Comparison of ENCODE assay signal across 23 cellular contexts in the genomic region with DNA sequence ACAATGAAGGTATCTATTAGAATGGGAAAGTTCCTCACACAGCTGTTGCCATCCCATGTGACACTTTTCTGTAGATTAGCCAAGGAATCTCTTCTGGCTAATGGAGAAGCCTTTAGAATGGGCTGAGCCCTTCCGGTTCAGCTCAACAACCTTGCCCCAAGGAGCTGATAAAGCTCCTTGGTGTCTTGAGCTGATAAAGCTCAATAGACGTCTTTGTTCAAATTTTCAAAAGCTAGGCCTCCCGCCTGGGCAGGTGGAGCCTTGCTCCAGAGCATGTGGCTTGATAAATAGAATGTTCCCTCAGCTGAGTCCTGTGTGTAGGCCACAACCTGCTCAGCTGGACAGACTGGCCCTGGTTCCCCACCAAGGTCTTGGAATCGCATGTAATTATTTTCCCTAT.
"Had no signal": no experiment of that assay in that cellular context is flagged by ENCODE, and none has a peak within 500 bp of the region (broad histone marks: within the 10 kb centered on the region; RNA-seq: fewer than 3 reads in every experiment).

No MANE protein-coding gene starts in this region.

- H3K27ac Mint-ChIP-seq: activated CD8-positive, alpha-beta memory T cell treated with anti-CD3 and anti-CD28 coated beads, Interleukin-2, amount 10 ng/mL, durations not matched to agents 7 days and 5 days; activated CD8-positive, alpha-beta T cell treated with anti-CD3 and anti-CD28 coated beads for 36 hours; mesothelial cell of epicardium; natural killer cell; stimulated activated memory B cell treated with anti-CD40 and anti-IgM and Interleukin-4, amounts not matched to agents 10 μg/mL and 1 μg/mL and 100 μg/mL, for 72 hours; type B pancreatic cell had no signal

- H3K27me3 Mint-ChIP-seq: activated CD8-positive, alpha-beta T cell treated with anti-CD3 and anti-CD28 coated beads for 36 hours; stimulated activated memory B cell treated with anti-CD40 and anti-IgM and Interleukin-4, amounts not matched to agents 10 μg/mL and 1 μg/mL and 100 μg/mL, for 72 hours had no signal

- H3K9me3 Mint-ChIP-seq: activated CD8-positive, alpha-beta T cell treated with anti-CD3 and anti-CD28 coated beads for 36 hours; mesothelial cell of epicardium; natural killer cell; stimulated activated memory B cell treated with anti-CD40 and anti-IgM and Interleukin-4, amounts not matched to agents 10 μg/mL and 1 μg/mL and 100 μg/mL, for 72 hours; type B pancreatic cell had no signal

- H3K9me3 ChIP-seq: body of pancreas, left ventricle myocardium inferior had no signal

- H3K36me3 Mint-ChIP-seq: activated CD8-positive, alpha-beta memory T cell treated with anti-CD3 and anti-CD28 coated beads, Interleukin-2, amount 10 ng/mL, durations not matched to agents 7 days and 5 days; mesothelial cell of epicardium; natural killer cell; type B pancreatic cell had no signal

- ATAC-seq: activated CD8-positive, alpha-beta memory T cell treated with anti-CD3 and anti-CD28 coated beads, Interleukin-2, amount 10 ng/mL, durations not matched to agents 7 days and 5 days; activated CD8-positive, alpha-beta T cell treated with anti-CD3 and anti-CD28 coated beads for 36 hours; body of pancreas; foreskin keratinocyte; natural killer cell; right cardiac atrium; stimulated activated memory B cell treated with anti-CD40 and anti-IgM and Interleukin-4, amounts not matched to agents 10 μg/mL and 1 μg/mL and 100 μg/mL, for 72 hours had no signal

- H3K36me3 ChIP-seq: cardiac muscle cell, left ventricle myocardium inferior had no signal

- H3K79me2 ChIP-seq: hepatocyte, parathyroid adenoma had no signal

- DNase-seq: activated CD4-positive, alpha-beta T cell treated with anti-CD3 and anti-CD28 coated beads for 4 hours; activated CD4-positive, CD25-positive, alpha-beta regulatory T cell; activated CD8-positive, alpha-beta memory T cell treated with anti-CD3 and anti-CD28 coated beads, Interleukin-2, amount 10 ng/mL, durations not matched to agents 7 days and 5 days; activated CD8-positive, alpha-beta T cell treated with anti-CD3 and anti-CD28 coated beads for 36 hours; activated gamma-delta T cell; activated naive CD4-positive, alpha-beta T cell treated with anti-CD3 and anti-CD28 coated beads, Interleukin-2, amount 50 U/mL, for 16 hours; activated T-cell treated with anti-CD3 and anti-CD28 coated beads for 4 hours; anterior cingulate cortex; body of pancreas; foreskin keratinocyte; left ventricle myocardium inferior; natural killer cell; nucleus accumbens; right cardiac atrium; stimulated activated CD4-positive, alpha-beta T cell treated with anti-CD3 and anti-CD28 coated beads, Interleukin-1b, Interleukin-23, amount 100 ng/mL, for 48 hours; SW 1271 had no signal

- H3K4me1 ChIP-seq: body of pancreas, left ventricle myocardium inferior, parathyroid adenoma had no signal

- H3K4me3 Mint-ChIP-seq: activated CD8-positive, alpha-beta memory T cell treated with anti-CD3 and anti-CD28 coated beads, Interleukin-2, amount 10 ng/mL, durations not matched to agents 7 days and 5 days; activated CD8-positive, alpha-beta T cell treated with anti-CD3 and anti-CD28 coated beads for 36 hours; mesothelial cell of epicardium; natural killer cell; stimulated activated memory B cell treated with anti-CD40 and anti-IgM and Interleukin-4, amounts not matched to agents 10 μg/mL and 1 μg/mL and 100 μg/mL, for 72 hours; type B pancreatic cell had no signal

- H3K27me3 ChIP-seq: body of pancreas, cardiac muscle cell, foreskin keratinocyte, hepatocyte had no signal

- H3K4me3 ChIP-seq: body of pancreas, cardiac muscle cell, hepatocyte, left ventricle myocardium inferior, SK-N-MC had no signal

- H3K27ac ChIP-seq: body of pancreas, cardiac muscle cell, foreskin keratinocyte, hepatocyte, left ventricle myocardium inferior, parathyroid adenoma, SK-N-MC had no signal

- H3K4me1 Mint-ChIP-seq: activated CD8-positive, alpha-beta memory T cell treated with anti-CD3 and anti-CD28 coated beads, Interleukin-2, amount 10 ng/mL, durations not matched to agents 7 days and 5 days; mesothelial cell of epicardium; natural killer cell; stimulated activated memory B cell treated with anti-CD40 and anti-IgM and Interleukin-4, amounts not matched to agents 10 μg/mL and 1 μg/mL and 100 μg/mL, for 72 hours had no signal

- H3K4me2 ChIP-seq: hepatocyte had no signal

- H2AFZ ChIP-seq: hepatocyte, parathyroid adenoma had no signal

- H3K9ac ChIP-seq: parathyroid adenoma had no signal
